11 cellular contexts compared by ENCODE assay signal in the genomic region with DNA sequence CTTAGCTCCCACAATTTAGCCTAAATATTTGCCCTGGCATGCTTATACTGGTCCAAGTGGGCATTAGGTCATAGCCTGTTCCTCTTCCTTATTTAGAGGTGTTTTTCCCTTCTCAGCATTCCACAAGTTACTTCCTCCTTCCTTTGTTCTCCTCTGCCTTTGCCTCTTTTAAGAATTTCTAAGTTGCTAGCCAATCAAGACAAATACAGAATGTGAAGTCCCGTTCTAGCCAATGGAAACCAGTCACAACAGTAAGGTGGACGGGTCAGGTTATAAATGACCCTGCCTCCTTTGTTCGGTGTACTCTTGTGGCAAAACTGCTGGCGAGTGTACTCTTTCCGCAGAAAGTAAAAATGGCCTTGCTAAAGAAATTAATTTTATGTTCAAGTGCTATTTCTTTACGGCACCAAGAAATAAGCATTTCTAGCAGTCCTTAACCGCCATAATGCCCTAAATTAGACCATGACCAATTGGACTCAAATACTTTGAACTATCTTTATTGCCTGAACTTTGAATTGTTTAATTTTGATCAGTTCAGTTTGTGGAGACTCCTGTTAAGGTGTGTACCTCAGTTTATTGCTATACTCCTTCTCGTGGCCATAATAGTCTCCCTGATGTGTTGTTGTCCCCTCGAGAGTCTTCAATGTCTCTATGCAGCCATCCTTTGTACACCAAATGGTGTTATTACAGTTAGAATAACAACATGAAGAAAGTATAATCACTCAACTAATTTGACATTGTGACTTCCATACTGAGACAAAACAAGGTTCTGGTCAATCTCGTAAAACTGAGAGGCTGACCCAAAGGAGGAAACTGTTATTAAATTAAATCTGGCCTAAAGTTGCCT. TPM values are rescaled to one million over a fixed set of nuclear protein-coding genes. Genes with fewer than 3 reads are reported as not detected.
DNase-seq lines count a peak whose midpoint lies in the region; ATAC-seq, FAIRE-seq and TF ChIP-seq lines count a peak whose summit lies in the region.
"Had no signal": no experiment of that assay in that cellular context is flagged by ENCODE, and none has a peak within 500 bp of the region (broad histone marks: within the 10 kb centered on the region; RNA-seq: fewer than 3 reads in every experiment).

No MANE protein-coding gene starts in this region.

- POLR2A ChIA-PET in Caco-2 (lab: Charles Lee) = no interaction called here

- BruUV-seq in Caco-2 (replicated peaks; lab: Mats Ljungman, UMichigan) = no TSS peak

- peaks cover 13% of the 10 kb centered on the region for H3K4me1 Mint-ChIP-seq in Caco-2 (ENCODE audit: low read depth, unreplicated experiment)

- H3K27ac ChIP-seq in SJCRH30 = no peak overlapping the region
- peak overlapping the region; percentile 62 to 98 (median 94) for H3K27ac ChIP-seq in gastroesophageal sphincter
- no peak overlapping the region for H3K27ac ChIP-seq in smooth muscle cell (ENCODE audit: low read depth)

- H3K4me1 ChIP-seq in SJCRH30 (peaks cover 6% of the 10 kb centered on the region; the same call in 1 of the 2 replicates), gastroesophageal sphincter (peaks cover 3 to 50% (median 13%) of the 10 kb centered on the region in 3 donors), smooth muscle cell (ENCODE audit: low read depth) (peaks cover 15% of the 10 kb centered on the region), Caco-2 (no peaks in the 10 kb centered on the region)

- CTCF ChIA-PET in Caco-2 (lab: Charles Lee) = no interaction called here

- H3K4me2 ChIP-seq in smooth muscle cell = no peak overlapping the region

- no peaks in the 10 kb centered on the region for H3K27me3 Mint-ChIP-seq in Caco-2 (ENCODE audit: insufficient read depth, unreplicated experiment)

- ATAC-seq in gastroesophageal sphincter = no peak
- no peak for ATAC-seq in GM21786 (IDR thresholded peaks at IDR 0.05; ENCODE audit: unreplicated experiment)

- H3K79me2 ChIP-seq in smooth muscle cell (ENCODE audit: low read depth) = peaks cover 14% of the 10 kb centered on the region

- H4K20me1 ChIP-seq in smooth muscle cell (ENCODE audit: low read depth) = peaks cover 13% of the 10 kb centered on the region

- no peaks in the 10 kb centered on the region for H3F3A ChIP-seq in smooth muscle cell (ENCODE audit: low read depth)

- H3K9me3 ChIP-seq in SJCRH30 (replicated peaks) (no peaks in the 10 kb centered on the region), gastroesophageal sphincter (no peaks in the 10 kb centered on the region), smooth muscle cell (replicated peaks; ENCODE audit: low read depth) (no peaks in the 10 kb centered on the region), Caco-2 (no peaks in the 10 kb centered on the region)

- H3K9me3 Mint-ChIP-seq in Caco-2 (ENCODE audit: unreplicated experiment) = no peaks in the 10 kb centered on the region
- H3K9me3 Mint-ChIP-seq: nephron had no signal

- FAIRE-seq in GM12892 (lab: Jason Lieb, UNC) = peak; percentile 30

- H2AFZ ChIP-seq in smooth muscle cell (ENCODE audit: low read depth) = peak overlapping the region; percentile 89

- no peak for TF ChIP-seq CTCF in gastroesophageal sphincter (IDR thresholded peaks at IDR 0.05)
- no peak for TF ChIP-seq CTCF in smooth muscle cell (IDR thresholded peaks at IDR 0.05; ENCODE audit: borderline replicate concordance, insufficient read depth, poor library complexity, severe bottlenecking)
- TF ChIP-seq CTCF in Caco-2 (IDR thresholded peaks at IDR 0.05; ENCODE audit: insufficient read depth in 1 of 2, low read depth in 1 of 2, low read length in 1 of 2, severe bottlenecking in 1 of 2, unreplicated experiment in 1 of 2) = no peak

- TF ChIP-seq POLR2A in GM12892 (IDR thresholded peaks at IDR 0.05; ENCODE audit: low read depth, low read length) (no peak), gastroesophageal sphincter (IDR thresholded peaks at IDR 0.05) (no peak)

- no peak overlapping the region for H3K4me3 Mint-ChIP-seq in Caco-2 (ENCODE audit: unreplicated experiment)

- no peak overlapping the region for H3K27ac Mint-ChIP-seq in Caco-2 (ENCODE audit: unreplicated experiment)

- no peak for TF ChIP-seq EP300 in gastroesophageal sphincter (IDR thresholded peaks at IDR 0.05)

- intact Hi-C loops in Caco-2 (cut with micrococcal nuclease; ENCODE audit: unreplicated experiment) = loop anchor here (5.0 kb wide), 1 partner anchor 56 kb away; a partner anchor contains a TSS

- 90 to 97% methylated on average over 5 to 9 of the region's 10 CpGs for WGBS in gastroesophageal sphincter (ENCODE audit: low coverage in 1 of 2), 2 donors
- WGBS in smooth muscle cell (ENCODE audit: low lambda C conversion rate) = 91% methylated on average over 10 of the region's 10 CpGs

- peak overlapping the region; percentile 83 for H3K4me3 ChIP-seq in SJCRH30
- peak overlapping the region in 1 of 2 donors; percentile 85 for H3K4me3 ChIP-seq in gastroesophageal sphincter
- peak overlapping the region; percentile 79 for H3K4me3 ChIP-seq in smooth muscle cell
- no peak overlapping the region for H3K4me3 ChIP-seq in Caco-2 (ENCODE audit: low read depth, low read length)

- no peaks in the 10 kb centered on the region; the same call in 1 of the 2 replicates for H3K36me3 ChIP-seq in SJCRH30
- H3K36me3 ChIP-seq in gastroesophageal sphincter = no peaks in the 10 kb centered on the region
- H3K36me3 ChIP-seq in smooth muscle cell (ENCODE audit: low read depth) = no peaks in the 10 kb centered on the region
- H3K36me3 ChIP-seq in Caco-2 (ENCODE audit: control insufficient read depth, insufficient read depth, low read length) = no peaks in the 10 kb centered on the region

- DNase-seq in GM12892 (ENCODE audit: insufficient read length) (no peak), SJCRH30 (no peak), smooth muscle cell (lab: John Stamatoyannopoulos, UW; ENCODE audit: unreplicated experiment) (no peak), globus pallidus (ENCODE audit: low spot score) (no peak), Caco-2 (no peak)
- DNase-seq: activated effector memory CD4-positive, alpha-beta T cell treated with Interleukin-2 at 50 U/mL for 16 hours; cortex of kidney; hypothalamus had no signal

- H3K27me3 ChIP-seq in SJCRH30 (no peaks in the 10 kb centered on the region), gastroesophageal sphincter (no peaks in the 10 kb centered on the region), smooth muscle cell (ENCODE audit: low read depth) (no peaks in the 10 kb centered on the region), Caco-2 (replicated peaks; ENCODE audit: control insufficient read depth, insufficient read depth, low read length) (no peaks in the 10 kb centered on the region)

- H3K9ac ChIP-seq in smooth muscle cell (ENCODE audit: low read depth) = no peak overlapping the region

- no peaks in the 10 kb centered on the region for H3K36me3 Mint-ChIP-seq in Caco-2 (ENCODE audit: insufficient read depth, unreplicated experiment)

RNA-seq across cellular contexts. Expression of a gene that starts 1.6 kb away (rescaled TPM):
- 43.4 TPM for polyA plus RNA-seq in GM12892 (2012; ENCODE audit: missing spikeins)
- 35.3 and 37.8 TPM in 2 replicates for total RNA-seq in SJCRH30 (2014; rRNA removed; shearing (Covaris generic))
- total RNA-seq in gastroesophageal sphincter = 100 to 1,000 TPM in 2 of 4 donors, 10 to 100 TPM in 2; 88.9 to 148 (median 112) TPM
- 16.9 and 18.2 TPM in 2 replicates for total RNA-seq in smooth muscle cell
- polyA plus RNA-seq in smooth muscle cell = 35.1 and 44.2 TPM in 2 replicates
- total RNA-seq in Caco-2 (2022) = 35.8 and 38.1 TPM in 2 replicates

RNA-seq across cellular contexts. Expression of a gene that starts 56.8 kb away (rescaled TPM):
- 2.2 TPM for polyA plus RNA-seq in GM12892 (2012; ENCODE audit: missing spikeins)
- total RNA-seq in SJCRH30 (2014; rRNA removed; shearing (Covaris generic)) = 7.6 and 7.8 TPM in 2 replicates
- total RNA-seq in gastroesophageal sphincter (10 to 100 TPM; 14.9 to 34.0 (median 27.3) TPM), smooth muscle cell (3.5 and 4.4 TPM in 2 replicates), Caco-2 (2022) (1.4 and 1.7 TPM in 2 replicates)
- polyA plus RNA-seq in smooth muscle cell = 1.9 and 2.4 TPM in 2 replicates

Comparison
In these comparisons a context has a peak if more than half of its experiments do, and no peak if none do; other contexts are left out.
1. H3K27ac ChIP-seq: peak in gastroesophageal sphincter (4 of 4); none in SJCRH30 (single experiment) and smooth muscle cell (single experiment).